Comparison of ENCODE assay signal across 28 cellular contexts in the genomic region with DNA sequence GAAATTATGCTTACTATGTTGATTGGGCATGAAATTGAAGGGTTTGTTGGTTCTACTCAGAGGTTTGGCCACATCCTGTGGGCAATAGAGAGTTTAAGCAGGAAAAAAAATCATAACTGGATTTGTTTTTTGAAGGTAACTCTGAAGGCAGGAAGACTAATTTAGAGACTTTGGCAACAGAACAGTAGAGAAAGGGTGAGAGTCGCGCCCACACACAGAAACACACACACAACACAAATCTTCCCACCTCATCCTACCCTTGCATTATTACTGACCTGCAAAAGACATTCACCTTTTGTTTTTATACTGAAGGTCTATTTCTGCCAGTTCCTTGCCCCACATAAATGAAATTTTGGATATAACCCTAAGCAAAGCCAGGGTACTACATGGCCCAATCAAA.
"Had no signal": no experiment of that assay in that cellular context is flagged by ENCODE, and none has a peak within 500 bp of the region (broad histone marks: within the 10 kb centered on the region; RNA-seq: fewer than 3 reads in every experiment).

No MANE protein-coding gene starts in this region.

- H3K9me3 ChIP-seq: lower lobe of right lung, pancreas, prostate gland, sigmoid colon, spleen, tibial nerve, uterus had no signal

- H3K36me3 Mint-ChIP-seq: immature natural killer cell; naive thymus-derived CD8-positive, alpha-beta T cell; stimulated activated memory B cell treated with anti-CD40 and anti-IgM and Interleukin-4, amounts not matched to agents 10 μg/mL and 1 μg/mL and 100 μg/mL, for 72 hours; type B pancreatic cell had no signal

- H3K27me3 ChIP-seq: pancreas, sigmoid colon, tibial nerve, uterus had no signal

- H3K27me3 Mint-ChIP-seq: stimulated activated memory B cell treated with anti-CD40 and anti-IgM and Interleukin-4, amounts not matched to agents 10 μg/mL and 1 μg/mL and 100 μg/mL, for 72 hours; type B pancreatic cell had no signal

- H3K27ac Mint-ChIP-seq: immature natural killer cell; naive thymus-derived CD8-positive, alpha-beta T cell; nephron; stimulated activated memory B cell treated with anti-CD40 and anti-IgM and Interleukin-4, amounts not matched to agents 10 μg/mL and 1 μg/mL and 100 μg/mL, for 72 hours; stimulated activated naive CD8-positive, alpha-beta T cell treated with anti-CD3 and anti-CD28 coated beads, Interleukin-15, amount 100 ng/mL, for 72 hours; type B pancreatic cell had no signal

- ATAC-seq: left colon; left ventricle myocardium superior; lower lobe of right lung; naive thymus-derived CD8-positive, alpha-beta T cell; right cardiac atrium; stimulated activated memory B cell treated with anti-CD40 and anti-IgM and Interleukin-4, amounts not matched to agents 10 μg/mL and 1 μg/mL and 100 μg/mL, for 72 hours; stimulated activated naive CD8-positive, alpha-beta T cell treated with anti-CD3 and anti-CD28 coated beads, Interleukin-15, amount 100 ng/mL, for 72 hours had no signal

- H3K9me3 Mint-ChIP-seq: neural crest cell; stimulated activated memory B cell treated with anti-CD40 and anti-IgM and Interleukin-4, amounts not matched to agents 10 μg/mL and 1 μg/mL and 100 μg/mL, for 72 hours; stimulated activated naive CD8-positive, alpha-beta T cell treated with anti-CD3 and anti-CD28 coated beads, Interleukin-15, amount 100 ng/mL, for 72 hours; type B pancreatic cell had no signal

- H3K4me3 Mint-ChIP-seq: immature natural killer cell; naive thymus-derived CD8-positive, alpha-beta T cell; nephron; neural crest cell; stimulated activated memory B cell treated with anti-CD40 and anti-IgM and Interleukin-4, amounts not matched to agents 10 μg/mL and 1 μg/mL and 100 μg/mL, for 72 hours; stimulated activated naive CD8-positive, alpha-beta T cell treated with anti-CD3 and anti-CD28 coated beads, Interleukin-15, amount 100 ng/mL, for 72 hours; type B pancreatic cell had no signal

- H3K4me3 ChIP-seq: lower lobe of right lung, pancreas, prostate gland, sigmoid colon, spleen, tibial nerve, uterus had no signal

- DNase-seq: hypothalamus; immature natural killer cell; kidney; left colon; left ventricle myocardium superior; lower lobe of right lung; mammary epithelial cell; mesenchymal stem cell; naive thymus-derived CD8-positive, alpha-beta T cell; nucleus accumbens; pancreas; posterior cingulate gyrus; retina; right cardiac atrium; sigmoid colon; small intestine; spleen; stimulated activated CD4-positive, alpha-beta T cell treated with anti-CD3 and anti-CD28 coated beads, Interleukin-4, amount 100 ng/mL, for 24 hours; stimulated activated naive CD4-positive, alpha-beta T cell treated with Interleukin-2 at 50 U/mL for 16 hours; stimulated activated naive CD8-positive, alpha-beta T cell treated with anti-CD3 and anti-CD28 coated beads, Interleukin-15, amount 100 ng/mL, for 72 hours; substantia nigra; uterus had no signal

- H3K4me1 ChIP-seq: lower lobe of right lung, prostate gland, sigmoid colon, spleen, tibial nerve, uterus had no signal

- H3K4me1 Mint-ChIP-seq: nephron; stimulated activated memory B cell treated with anti-CD40 and anti-IgM and Interleukin-4, amounts not matched to agents 10 μg/mL and 1 μg/mL and 100 μg/mL, for 72 hours; stimulated activated naive CD8-positive, alpha-beta T cell treated with anti-CD3 and anti-CD28 coated beads, Interleukin-15, amount 100 ng/mL, for 72 hours had no signal

- H3K36me3 ChIP-seq: lower lobe of right lung, pancreas, prostate gland, sigmoid colon, spleen, tibial nerve, uterus had no signal

- H3K27ac ChIP-seq: lower lobe of right lung, pancreas, prostate gland, sigmoid colon, spleen, tibial nerve, uterus had no signal
